Comparison of ENCODE assay signal across 1 cellular context in genomic region chr20:63289311-63290135, GRCh38.
A peak's percentile ranks its signal among the peaks of the same experiment; 100 is the strongest.
TF ChIP-seq lines count a peak whose summit lies in the region.

No MANE protein-coding gene starts in this region.

TF ChIP-seq in HepG2, 621 proteins besides CTCF, POLR2A, EP300 and RAD21 (continued from another document):
- no peak for TF ChIP-seq ZIK1 (CRISPR knock-in tag; IDR thresholded peaks at IDR 0.05; ENCODE audit: borderline replicate concordance, low read depth)
- TF ChIP-seq ZNF644 (CRISPR knock-in tag; IDR thresholded peaks at IDR 0.05; ENCODE audit: low read depth): no peak
- 0 out of 2 replicates have a peak, but pooled peaks have one; percentile 52 for TF ChIP-seq ZNF343 (CRISPR knock-in tag; IDR thresholded peaks at IDR 0.05)
- peak; percentile 23; the same call in 1 of the 2 replicates for TF ChIP-seq KDM2A (CRISPR knock-in tag; IDR thresholded peaks at IDR 0.05; ENCODE audit: borderline replicate concordance, low read depth)
- no peak for TF ChIP-seq THAP7 (CRISPR knock-in tag; IDR thresholded peaks at IDR 0.05)
- TF ChIP-seq ZNF710 (CRISPR knock-in tag; IDR thresholded peaks at IDR 0.05; ENCODE audit: borderline replicate concordance): no peak
- TF ChIP-seq ZNF18 (CRISPR knock-in tag; IDR thresholded peaks at IDR 0.05; ENCODE audit: insufficient replicate concordance): no peak
- TF ChIP-seq MXD1 (CRISPR knock-in tag; IDR thresholded peaks at IDR 0.05): peak; percentile 20; the same call in 1 of the 2 replicates
- 0 out of 2 replicates have a peak, but pooled peaks have one; percentile 16 for TF ChIP-seq ZNF83 (CRISPR knock-in tag; IDR thresholded peaks at IDR 0.05; ENCODE audit: borderline replicate concordance)
- TF ChIP-seq ZNF609 (CRISPR knock-in tag; IDR thresholded peaks at IDR 0.05; ENCODE audit: borderline replicate concordance): peak; percentile 5; the same call in 1 of the 2 replicates
- no peak for TF ChIP-seq GABPB1 (CRISPR knock-in tag; IDR thresholded peaks at IDR 0.05)
- TF ChIP-seq AGO1 (IDR thresholded peaks at IDR 0.05; ENCODE audit: low read depth, low read length, poor library complexity, severe bottlenecking): peak; percentile 4
- TF ChIP-seq POLR2AphosphoS5 (IDR thresholded peaks at IDR 0.05; ENCODE audit: low read depth, low read length): peak; percentile 25; the same call in 1 of the 2 replicates
- TF ChIP-seq TEAD2 (CRISPR knock-in tag; IDR thresholded peaks at IDR 0.05): no peak
- TF ChIP-seq HNRNPL (IDR thresholded peaks at IDR 0.05; ENCODE audit: low read depth, low read length): 0 out of 2 replicates have a peak, but pooled peaks have one; percentile 22
